ENCODE assay signal across 1 cellular context in the genomic region with DNA sequence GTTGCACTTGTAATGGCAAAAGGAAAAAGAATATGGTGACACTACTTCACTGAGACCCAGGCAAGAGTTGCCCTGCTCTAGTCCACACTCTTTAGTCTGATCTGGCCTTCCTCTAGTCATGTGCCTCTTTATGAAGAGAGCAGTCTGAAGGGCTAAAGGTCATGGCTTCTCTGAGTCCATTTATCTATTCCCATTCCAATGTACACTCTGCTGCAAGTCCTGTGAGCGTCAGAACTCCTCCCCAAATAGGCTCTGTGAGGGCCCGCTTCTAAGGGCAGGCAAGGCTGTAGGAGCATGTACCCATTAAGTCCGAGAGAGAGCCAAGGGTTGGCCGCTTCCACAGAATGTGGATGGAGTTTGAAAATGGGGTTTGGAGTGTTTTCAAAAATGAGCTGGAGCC.
A peak's percentile ranks its signal among the peaks of the same experiment; 100 is the strongest.
TF ChIP-seq lines count a peak whose summit lies in the region.

No MANE protein-coding gene starts in this region.

TF ChIP-seq in HepG2, 621 proteins besides CTCF, POLR2A, EP300 and RAD21 (continued from another document and continues in another):
- TF ChIP-seq USF2 (IDR thresholded peaks at IDR 0.05; ENCODE audit: low read depth, low read length) (no peak), USF2 (CRISPR knock-in tag; IDR thresholded peaks at IDR 0.05; ENCODE audit: borderline replicate concordance) (peak; percentile 64; the same call in 1 of the 2 replicates), ZNF644 (CRISPR knock-in tag; IDR thresholded peaks at IDR 0.05; ENCODE audit: low read depth) (peak; percentile 97), STAG1 (CRISPR knock-in tag; IDR thresholded peaks at IDR 0.05) (peak; percentile 28; the same call in 1 of the 2 replicates), SKIL (CRISPR knock-in tag; IDR thresholded peaks at IDR 0.05; ENCODE audit: borderline replicate concordance) (peak; percentile 42; the same call in 1 of the 2 replicates), TCF7 (IDR thresholded peaks at IDR 0.05; ENCODE audit: low read depth) (peak; percentile 37; the same call in 1 of the 2 replicates), PPARG (CRISPR knock-in tag; conservative IDR thresholded peaks at IDR 0.05) (peak; percentile 76), ZNF547 (CRISPR knock-in tag; IDR thresholded peaks at IDR 0.05) (no peak), ZNF749 (CRISPR knock-in tag; IDR thresholded peaks at IDR 0.05; ENCODE audit: borderline replicate concordance) (no peak), NKX3-1 (CRISPR knock-in tag; IDR thresholded peaks at IDR 0.05) (0 out of 2 replicates have a peak, but pooled peaks have one; percentile 41), ZFAT (CRISPR knock-in tag; conservative IDR thresholded peaks at IDR 0.05) (no peak), PITX1 (CRISPR knock-in tag; IDR thresholded peaks at IDR 0.05) (peak; percentile 74), MAFG (CRISPR knock-in tag; IDR thresholded peaks at IDR 0.05) (no peak), ZNF501 (CRISPR knock-in tag; IDR thresholded peaks at IDR 0.05) (0 out of 2 replicates have a peak, but pooled peaks have one; percentile 26), ZNF614 (CRISPR knock-in tag; IDR thresholded peaks at IDR 0.05; ENCODE audit: borderline replicate concordance) (0 out of 2 replicates have a peak, but pooled peaks have one; percentile 49), ZFY (CRISPR knock-in tag; IDR thresholded peaks at IDR 0.05) (peak; percentile 30; the same call in 1 of the 2 replicates), ZNF7 (CRISPR knock-in tag; IDR thresholded peaks at IDR 0.05) (0 out of 2 replicates have a peak, but pooled peaks have one; percentile 51), MAFK (conservative IDR thresholded peaks at IDR 0.05 in 1 of 2, IDR thresholded peaks at IDR 0.05 in 1 of 2; ENCODE audit: low read length in 2 of 2) (no peak), NFKBIZ (CRISPR knock-in tag; IDR thresholded peaks at IDR 0.05) (peak; percentile 70; the same call in 1 of the 2 replicates), ZBTB43 (CRISPR knock-in tag; conservative IDR thresholded peaks at IDR 0.05) (no peak), ZNF432 (CRISPR knock-in tag; IDR thresholded peaks at IDR 0.05; ENCODE audit: borderline replicate concordance) (no peak), ISL2 (CRISPR knock-in tag; IDR thresholded peaks at IDR 0.05) (peak; percentile 76), ZFP36 (IDR thresholded peaks at IDR 0.05; ENCODE audit: borderline replicate concordance, low read depth, low read length, partially characterized antibody) (no peak), FOSL2 (CRISPR knock-in tag; IDR thresholded peaks at IDR 0.05) (peak; percentile 63), PATZ1 (CRISPR knock-in tag; IDR thresholded peaks at IDR 0.05) (peak; percentile 39; the same call in 1 of the 2 replicates), SRSF1 (optimal IDR thresholded peaks at IDR 0.05; ENCODE audit: low read depth, low read length) (no peak), FOXK1 (CRISPR knock-in tag; IDR thresholded peaks at IDR 0.05; ENCODE audit: borderline replicate concordance, low read depth) (peak; percentile 47; the same call in 1 of the 2 replicates), NR2F6 (IDR thresholded peaks at IDR 0.05) (peak; percentile 94), NR2F6 (CRISPR knock-in tag; IDR thresholded peaks at IDR 0.05) (peak; percentile 96), SALL1 (CRISPR knock-in tag; IDR thresholded peaks at IDR 0.05) (peak; percentile 95), CREB1 (IDR thresholded peaks at IDR 0.05) (no peak), CREB1 (CRISPR knock-in tag; IDR thresholded peaks at IDR 0.05) (peak; percentile 68), SIN3B (IDR thresholded peaks at IDR 0.05; ENCODE audit: low read length) (no peak), ARNTL (CRISPR knock-in tag; IDR thresholded peaks at IDR 0.05) (0 out of 2 replicates have a peak, but pooled peaks have one; percentile 20), ARHGAP35 (CRISPR knock-in tag; IDR thresholded peaks at IDR 0.05; ENCODE audit: borderline replicate concordance) (no peak), ADNP (CRISPR knock-in tag; IDR thresholded peaks at IDR 0.05) (peak; percentile 96; the same call in 1 of the 2 replicates), KMT2B (CRISPR knock-in tag; IDR thresholded peaks at IDR 0.05) (no peak), TEAD3 (CRISPR knock-in tag; optimal IDR thresholded peaks at IDR 0.05; ENCODE audit: borderline replicate concordance) (peak; percentile 64), ZSCAN12 (CRISPR knock-in tag; IDR thresholded peaks at IDR 0.05) (no peak), ZNF792 (CRISPR knock-in tag; IDR thresholded peaks at IDR 0.05) (peak; percentile 36; the same call in 1 of the 2 replicates), RXRA (CRISPR knock-in tag; IDR thresholded peaks at IDR 0.05) (peak; percentile 54; the same call in 1 of the 2 replicates), THRA (CRISPR knock-in tag; IDR thresholded peaks at IDR 0.05; ENCODE audit: borderline replicate concordance) (peak; percentile 39; the same call in 1 of the 2 replicates), FOXO1 (CRISPR knock-in tag; IDR thresholded peaks at IDR 0.05) (peak; percentile 34; the same call in 1 of the 2 replicates), ZNF326 (CRISPR knock-in tag; IDR thresholded peaks at IDR 0.05; ENCODE audit: borderline replicate concordance) (no peak), ZMYM3 (CRISPR knock-in tag; IDR thresholded peaks at IDR 0.05) (peak; percentile 98), ZNF652 (CRISPR knock-in tag; IDR thresholded peaks at IDR 0.05; ENCODE audit: borderline replicate concordance, low read depth) (no peak), ERF (CRISPR knock-in tag; IDR thresholded peaks at IDR 0.05) (peak; percentile 43; the same call in 1 of the 2 replicates), HOXA3 (CRISPR knock-in tag; IDR thresholded peaks at IDR 0.05) (peak; percentile 48; the same call in 1 of the 2 replicates), NFYB (CRISPR knock-in tag; IDR thresholded peaks at IDR 0.05) (no peak)
- TF ChIP-seq, protein P1, sequence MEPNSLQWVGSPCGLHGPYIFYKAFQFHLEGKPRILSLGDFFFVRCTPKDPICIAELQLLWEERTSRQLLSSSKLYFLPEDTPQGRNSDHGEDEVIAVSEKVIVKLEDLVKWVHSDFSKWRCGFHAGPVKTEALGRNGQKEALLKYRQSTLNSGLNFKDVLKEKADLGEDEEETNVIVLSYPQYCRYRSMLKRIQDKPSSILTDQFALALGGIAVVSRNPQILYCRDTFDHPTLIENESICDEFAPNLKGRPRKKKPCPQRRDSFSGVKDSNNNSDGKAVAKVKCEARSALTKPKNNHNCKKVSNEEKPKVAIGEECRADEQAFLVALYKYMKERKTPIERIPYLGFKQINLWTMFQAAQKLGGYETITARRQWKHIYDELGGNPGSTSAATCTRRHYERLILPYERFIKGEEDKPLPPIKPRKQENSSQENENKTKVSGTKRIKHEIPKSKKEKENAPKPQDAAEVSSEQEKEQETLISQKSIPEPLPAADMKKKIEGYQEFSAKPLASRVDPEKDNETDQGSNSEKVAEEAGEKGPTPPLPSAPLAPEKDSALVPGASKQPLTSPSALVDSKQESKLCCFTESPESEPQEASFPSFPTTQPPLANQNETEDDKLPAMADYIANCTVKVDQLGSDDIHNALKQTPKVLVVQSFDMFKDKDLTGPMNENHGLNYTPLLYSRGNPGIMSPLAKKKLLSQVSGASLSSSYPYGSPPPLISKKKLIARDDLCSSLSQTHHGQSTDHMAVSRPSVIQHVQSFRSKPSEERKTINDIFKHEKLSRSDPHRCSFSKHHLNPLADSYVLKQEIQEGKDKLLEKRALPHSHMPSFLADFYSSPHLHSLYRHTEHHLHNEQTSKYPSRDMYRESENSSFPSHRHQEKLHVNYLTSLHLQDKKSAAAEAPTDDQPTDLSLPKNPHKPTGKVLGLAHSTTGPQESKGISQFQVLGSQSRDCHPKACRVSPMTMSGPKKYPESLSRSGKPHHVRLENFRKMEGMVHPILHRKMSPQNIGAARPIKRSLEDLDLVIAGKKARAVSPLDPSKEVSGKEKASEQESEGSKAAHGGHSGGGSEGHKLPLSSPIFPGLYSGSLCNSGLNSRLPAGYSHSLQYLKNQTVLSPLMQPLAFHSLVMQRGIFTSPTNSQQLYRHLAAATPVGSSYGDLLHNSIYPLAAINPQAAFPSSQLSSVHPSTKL (CRISPR knock-in tag; IDR thresholded peaks at IDR 0.05) = peak; percentile 95
- TF ChIP-seq, protein P2, sequence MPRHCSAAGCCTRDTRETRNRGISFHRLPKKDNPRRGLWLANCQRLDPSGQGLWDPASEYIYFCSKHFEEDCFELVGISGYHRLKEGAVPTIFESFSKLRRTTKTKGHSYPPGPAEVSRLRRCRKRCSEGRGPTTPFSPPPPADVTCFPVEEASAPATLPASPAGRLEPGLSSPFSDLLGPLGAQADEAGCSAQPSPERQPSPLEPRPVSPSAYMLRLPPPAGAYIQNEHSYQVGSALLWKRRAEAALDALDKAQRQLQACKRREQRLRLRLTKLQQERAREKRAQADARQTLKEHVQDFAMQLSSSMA (CRISPR knock-in tag; IDR thresholded peaks at IDR 0.05) = no peak
- TF ChIP-seq, protein P3, sequence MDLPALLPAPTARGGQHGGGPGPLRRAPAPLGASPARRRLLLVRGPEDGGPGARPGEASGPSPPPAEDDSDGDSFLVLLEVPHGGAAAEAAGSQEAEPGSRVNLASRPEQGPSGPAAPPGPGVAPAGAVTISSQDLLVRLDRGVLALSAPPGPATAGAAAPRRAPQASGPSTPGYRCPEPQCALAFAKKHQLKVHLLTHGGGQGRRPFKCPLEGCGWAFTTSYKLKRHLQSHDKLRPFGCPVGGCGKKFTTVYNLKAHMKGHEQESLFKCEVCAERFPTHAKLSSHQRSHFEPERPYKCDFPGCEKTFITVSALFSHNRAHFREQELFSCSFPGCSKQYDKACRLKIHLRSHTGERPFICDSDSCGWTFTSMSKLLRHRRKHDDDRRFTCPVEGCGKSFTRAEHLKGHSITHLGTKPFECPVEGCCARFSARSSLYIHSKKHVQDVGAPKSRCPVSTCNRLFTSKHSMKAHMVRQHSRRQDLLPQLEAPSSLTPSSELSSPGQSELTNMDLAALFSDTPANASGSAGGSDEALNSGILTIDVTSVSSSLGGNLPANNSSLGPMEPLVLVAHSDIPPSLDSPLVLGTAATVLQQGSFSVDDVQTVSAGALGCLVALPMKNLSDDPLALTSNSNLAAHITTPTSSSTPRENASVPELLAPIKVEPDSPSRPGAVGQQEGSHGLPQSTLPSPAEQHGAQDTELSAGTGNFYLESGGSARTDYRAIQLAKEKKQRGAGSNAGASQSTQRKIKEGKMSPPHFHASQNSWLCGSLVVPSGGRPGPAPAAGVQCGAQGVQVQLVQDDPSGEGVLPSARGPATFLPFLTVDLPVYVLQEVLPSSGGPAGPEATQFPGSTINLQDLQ (CRISPR knock-in tag; IDR thresholded peaks at IDR 0.05) = no peak
